In genomic region chr4:8821151-8821950, GRCh38 we compare ENCODE assay signal across 24 cellular contexts. TPM values are rescaled to one million over a fixed set of nuclear protein-coding genes. Genes with fewer than 3 reads are reported as not detected.
DNase-seq lines count a peak whose midpoint lies in the region; ATAC-seq and TF ChIP-seq lines count a peak whose summit lies in the region.
"Had no signal": no experiment of that assay in that cellular context is flagged by ENCODE, and none has a peak within 500 bp of the region (broad histone marks: within the 10 kb centered on the region; RNA-seq: fewer than 3 reads in every experiment).

No MANE protein-coding gene starts in this region.

- H3K9me3 ChIP-seq in left lung (no peaks in the 10 kb centered on the region), spleen (no peaks in the 10 kb centered on the region)

- no peaks in the 10 kb centered on the region for H3K9me3 Mint-ChIP-seq in activated CD8-positive, alpha-beta T cell treated with anti-CD3 and anti-CD28 coated beads, Interleukin-2, amount 10 ng/mL, durations not matched to agents 7 days and 5 days (ENCODE audit: insufficient read depth)
- no peaks in the 10 kb centered on the region for H3K9me3 Mint-ChIP-seq in activated CD8-positive, alpha-beta T cell treated with anti-CD3 and anti-CD28 coated beads for 36 hours
- no peaks in the 10 kb centered on the region for H3K9me3 Mint-ChIP-seq in activated CD8-positive, alpha-beta memory T cell treated with anti-CD3 and anti-CD28 coated beads, Interleukin-2, amount 10 ng/mL, durations not matched to agents 7 days and 5 days (ENCODE audit: low read depth)
- H3K9me3 Mint-ChIP-seq in activated T-helper 1 cell treated with anti-CD3 and anti-CD28 coated beads, Interleukin-12 subunit alpha, Interleukin-12 subunit beta, Interleukin-2, Interleukin-4 antibody, amounts not matched to agents 30 ng/mL and 10 ng/mL and 1 ng/mL, durations not matched to agents 14 hours and 24 hours and 36 hours: no peaks in the 10 kb centered on the region
- H3K9me3 Mint-ChIP-seq: stimulated activated memory B cell treated with anti-CD40 and anti-IgM and Interleukin-4, amounts not matched to agents 10 μg/mL and 1 μg/mL and 100 μg/mL, for 72 hours had no signal

- H3K4me1 Mint-ChIP-seq in activated CD8-positive, alpha-beta T cell treated with anti-CD3 and anti-CD28 coated beads, Interleukin-2, amount 10 ng/mL, durations not matched to agents 7 days and 5 days (ENCODE audit: low read depth): no peaks in the 10 kb centered on the region
- no peaks in the 10 kb centered on the region for H3K4me1 Mint-ChIP-seq in activated CD8-positive, alpha-beta T cell treated with anti-CD3 and anti-CD28 coated beads for 36 hours (ENCODE audit: low read depth)
- H3K4me1 Mint-ChIP-seq in activated CD8-positive, alpha-beta memory T cell treated with anti-CD3 and anti-CD28 coated beads, Interleukin-2, amount 10 ng/mL, durations not matched to agents 7 days and 5 days: no peaks in the 10 kb centered on the region
- H3K4me1 Mint-ChIP-seq in activated T-helper 1 cell treated with anti-CD3 and anti-CD28 coated beads, Interleukin-12 subunit alpha, Interleukin-12 subunit beta, Interleukin-2, Interleukin-4 antibody, amounts not matched to agents 30 ng/mL and 10 ng/mL and 1 ng/mL, durations not matched to agents 14 hours and 24 hours and 36 hours (ENCODE audit: low read depth): no peaks in the 10 kb centered on the region
- H3K4me1 Mint-ChIP-seq: brain; naive thymus-derived CD4-positive, alpha-beta T cell; stimulated activated memory B cell treated with anti-CD40 and anti-IgM and Interleukin-4, amounts not matched to agents 10 μg/mL and 1 μg/mL and 100 μg/mL, for 72 hours had no signal

- peaks cover 6% of the 10 kb centered on the region for H3K27me3 Mint-ChIP-seq in activated CD8-positive, alpha-beta T cell treated with anti-CD3 and anti-CD28 coated beads, Interleukin-2, amount 10 ng/mL, durations not matched to agents 7 days and 5 days (ENCODE audit: low read depth)
- peaks cover 6% of the 10 kb centered on the region for H3K27me3 Mint-ChIP-seq in activated CD8-positive, alpha-beta T cell treated with anti-CD3 and anti-CD28 coated beads for 36 hours
- H3K27me3 Mint-ChIP-seq in activated CD8-positive, alpha-beta memory T cell treated with anti-CD3 and anti-CD28 coated beads, Interleukin-2, amount 10 ng/mL, durations not matched to agents 7 days and 5 days: no peaks in the 10 kb centered on the region
- H3K27me3 Mint-ChIP-seq in activated T-helper 1 cell treated with anti-CD3 and anti-CD28 coated beads, Interleukin-12 subunit alpha, Interleukin-12 subunit beta, Interleukin-2, Interleukin-4 antibody, amounts not matched to agents 30 ng/mL and 10 ng/mL and 1 ng/mL, durations not matched to agents 14 hours and 24 hours and 36 hours (ENCODE audit: insufficient read depth): no peaks in the 10 kb centered on the region

- no peak overlapping the region for H3K27ac Mint-ChIP-seq in activated CD8-positive, alpha-beta T cell treated with anti-CD3 and anti-CD28 coated beads, Interleukin-2, amount 10 ng/mL, durations not matched to agents 7 days and 5 days
- no peak overlapping the region for H3K27ac Mint-ChIP-seq in activated CD8-positive, alpha-beta T cell treated with anti-CD3 and anti-CD28 coated beads for 36 hours
- no peak overlapping the region for H3K27ac Mint-ChIP-seq in activated CD8-positive, alpha-beta memory T cell treated with anti-CD3 and anti-CD28 coated beads, Interleukin-2, amount 10 ng/mL, durations not matched to agents 7 days and 5 days
- H3K27ac Mint-ChIP-seq in activated T-helper 1 cell treated with anti-CD3 and anti-CD28 coated beads, Interleukin-12 subunit alpha, Interleukin-12 subunit beta, Interleukin-2, Interleukin-4 antibody, amounts not matched to agents 30 ng/mL and 10 ng/mL and 1 ng/mL, durations not matched to agents 14 hours and 24 hours and 36 hours: no peak overlapping the region
- H3K27ac Mint-ChIP-seq: brain; naive thymus-derived CD4-positive, alpha-beta T cell; stimulated activated memory B cell treated with anti-CD40 and anti-IgM and Interleukin-4, amounts not matched to agents 10 μg/mL and 1 μg/mL and 100 μg/mL, for 72 hours had no signal

- CTCF ChIA-PET in activated CD8-positive, alpha-beta T cell treated with anti-CD3 and anti-CD28 coated beads, Interleukin-2, amount 10 ng/mL, durations not matched to agents 7 days and 5 days (lab: Charles Lee): no interaction called here
- CTCF ChIA-PET in activated CD8-positive, alpha-beta T cell treated with anti-CD3 and anti-CD28 coated beads for 36 hours (lab: Charles Lee): no interaction called here
- CTCF ChIA-PET in activated CD8-positive, alpha-beta memory T cell treated with anti-CD3 and anti-CD28 coated beads, Interleukin-2, amount 10 ng/mL, durations not matched to agents 7 days and 5 days (lab: Charles Lee): no interaction called here

- H3K27ac ChIP-seq in left lung: no peak overlapping the region
- H3K27ac ChIP-seq in spleen: no peak overlapping the region
- H3K27ac ChIP-seq: KMS-11, parathyroid adenoma had no signal

- no peaks in the 10 kb centered on the region for H3K36me3 ChIP-seq in left lung
- no peaks in the 10 kb centered on the region for H3K36me3 ChIP-seq in spleen

- no peak for TF ChIP-seq POLR2A in spleen (IDR thresholded peaks at IDR 0.05)

- no peaks in the 10 kb centered on the region for H3K36me3 Mint-ChIP-seq in activated CD8-positive, alpha-beta T cell treated with anti-CD3 and anti-CD28 coated beads, Interleukin-2, amount 10 ng/mL, durations not matched to agents 7 days and 5 days (ENCODE audit: low read depth)
- H3K36me3 Mint-ChIP-seq in activated CD8-positive, alpha-beta T cell treated with anti-CD3 and anti-CD28 coated beads for 36 hours (ENCODE audit: low read depth): no peaks in the 10 kb centered on the region
- no peaks in the 10 kb centered on the region for H3K36me3 Mint-ChIP-seq in activated CD8-positive, alpha-beta memory T cell treated with anti-CD3 and anti-CD28 coated beads, Interleukin-2, amount 10 ng/mL, durations not matched to agents 7 days and 5 days
- H3K36me3 Mint-ChIP-seq in activated T-helper 1 cell treated with anti-CD3 and anti-CD28 coated beads, Interleukin-12 subunit alpha, Interleukin-12 subunit beta, Interleukin-2, Interleukin-4 antibody, amounts not matched to agents 30 ng/mL and 10 ng/mL and 1 ng/mL, durations not matched to agents 14 hours and 24 hours and 36 hours (ENCODE audit: low read depth): no peaks in the 10 kb centered on the region
- H3K36me3 Mint-ChIP-seq: brain; naive thymus-derived CD4-positive, alpha-beta T cell; stimulated activated memory B cell treated with anti-CD40 and anti-IgM and Interleukin-4, amounts not matched to agents 10 μg/mL and 1 μg/mL and 100 μg/mL, for 72 hours had no signal

- DNase-seq in activated CD8-positive, alpha-beta T cell treated with anti-CD3 and anti-CD28 coated beads, Interleukin-2, amount 10 ng/mL, durations not matched to agents 7 days and 5 days: peak; percentile 16
- DNase-seq in activated CD8-positive, alpha-beta T cell treated with anti-CD3 and anti-CD28 coated beads for 36 hours: no peak
- peak; percentile 31 for DNase-seq in activated CD8-positive, alpha-beta memory T cell treated with anti-CD3 and anti-CD28 coated beads, Interleukin-2, amount 10 ng/mL, durations not matched to agents 7 days and 5 days
- DNase-seq in left lung (peak; percentile 20 to 52), spleen (peak; percentile 51), midbrain (lab: John Stamatoyannopoulos, UW) (no peak)
- DNase-seq in activated T-helper 1 cell treated with anti-CD3 and anti-CD28 coated beads, Interleukin-12 subunit alpha, Interleukin-12 subunit beta, Interleukin-2, Interleukin-4 antibody, amounts not matched to agents 30 ng/mL and 10 ng/mL and 1 ng/mL, durations not matched to agents 14 hours and 24 hours and 36 hours (ENCODE audit: low spot score): no peak
- DNase-seq: DMS79, mesenchymal stem cell, MV-4-11, NCI-H1694, NCI-H526 treated with DMSO at 0.1 percent for 48 hours, T-helper 9 cell had no signal

- intact Hi-C loops in activated CD8-positive, alpha-beta T cell treated with anti-CD3 and anti-CD28 coated beads for 36 hours (cut with micrococcal nuclease): no loop called here
- intact Hi-C loops in left lung (cut with DNase I): no loop called here
- intact Hi-C loops in spleen (cut with DNase I; ENCODE audit: low total_unique reads): no loop called here
- intact Hi-C loops in activated T-helper 1 cell treated with anti-CD3 and anti-CD28 coated beads, Interleukin-12 subunit alpha, Interleukin-12 subunit beta, Interleukin-2, Interleukin-4 antibody, amounts not matched to agents 30 ng/mL and 10 ng/mL and 1 ng/mL, durations not matched to agents 14 hours and 24 hours and 36 hours (cut with micrococcal nuclease): no loop called here

- ATAC-seq in activated CD8-positive, alpha-beta T cell treated with anti-CD3 and anti-CD28 coated beads, Interleukin-2, amount 10 ng/mL, durations not matched to agents 7 days and 5 days: no peak
- ATAC-seq in activated CD8-positive, alpha-beta T cell treated with anti-CD3 and anti-CD28 coated beads for 36 hours: no peak
- ATAC-seq in activated CD8-positive, alpha-beta memory T cell treated with anti-CD3 and anti-CD28 coated beads, Interleukin-2, amount 10 ng/mL, durations not matched to agents 7 days and 5 days: no peak
- ATAC-seq in left lung: no peak
- no peak for ATAC-seq in HG03439 (IDR thresholded peaks at IDR 0.05; ENCODE audit: unreplicated experiment)
- ATAC-seq: naive thymus-derived CD4-positive, alpha-beta T cell; stimulated activated memory B cell treated with anti-CD40 and anti-IgM and Interleukin-4, amounts not matched to agents 10 μg/mL and 1 μg/mL and 100 μg/mL, for 72 hours had no signal

- no peak overlapping the region for H3K4me3 Mint-ChIP-seq in activated CD8-positive, alpha-beta T cell treated with anti-CD3 and anti-CD28 coated beads, Interleukin-2, amount 10 ng/mL, durations not matched to agents 7 days and 5 days
- no peak overlapping the region for H3K4me3 Mint-ChIP-seq in activated CD8-positive, alpha-beta T cell treated with anti-CD3 and anti-CD28 coated beads for 36 hours
- H3K4me3 Mint-ChIP-seq in activated CD8-positive, alpha-beta memory T cell treated with anti-CD3 and anti-CD28 coated beads, Interleukin-2, amount 10 ng/mL, durations not matched to agents 7 days and 5 days: no peak overlapping the region
- no peak overlapping the region for H3K4me3 Mint-ChIP-seq in activated T-helper 1 cell treated with anti-CD3 and anti-CD28 coated beads, Interleukin-12 subunit alpha, Interleukin-12 subunit beta, Interleukin-2, Interleukin-4 antibody, amounts not matched to agents 30 ng/mL and 10 ng/mL and 1 ng/mL, durations not matched to agents 14 hours and 24 hours and 36 hours
- H3K4me3 Mint-ChIP-seq: brain; naive thymus-derived CD4-positive, alpha-beta T cell; stimulated activated memory B cell treated with anti-CD40 and anti-IgM and Interleukin-4, amounts not matched to agents 10 μg/mL and 1 μg/mL and 100 μg/mL, for 72 hours had no signal

- H3K4me1 ChIP-seq in left lung: no peaks in the 10 kb centered on the region
- no peaks in the 10 kb centered on the region for H3K4me1 ChIP-seq in spleen
- H3K4me1 ChIP-seq: parathyroid adenoma had no signal

- POLR2A ChIA-PET in activated CD8-positive, alpha-beta T cell treated with anti-CD3 and anti-CD28 coated beads, Interleukin-2, amount 10 ng/mL, durations not matched to agents 7 days and 5 days (lab: Charles Lee): no interaction called here
- POLR2A ChIA-PET in activated CD8-positive, alpha-beta T cell treated with anti-CD3 and anti-CD28 coated beads for 36 hours (lab: Charles Lee): no interaction called here

- H3K4me3 ChIP-seq in left lung: no peak overlapping the region
- H3K4me3 ChIP-seq in spleen: no peak overlapping the region

- 78 to 90% (median 84%) methylated on average over 21 of the region's 21 CpGs for WGBS in spleen, 5 donors

- H3K27me3 ChIP-seq in left lung (peaks cover 7 to 53% of the 10 kb centered on the region in 2 donors), spleen (replicated peaks in 1 of 7) (peaks cover 0 to 52% (median 0%) of the 10 kb centered on the region in 7 donors)

- TF ChIP-seq CTCF in activated CD8-positive, alpha-beta T cell treated with anti-CD3 and anti-CD28 coated beads for 36 hours (IDR thresholded peaks at IDR 0.05): no peak
- no peak for TF ChIP-seq CTCF in left lung (IDR thresholded peaks at IDR 0.05)
- no peak for TF ChIP-seq CTCF in spleen (IDR thresholded peaks at IDR 0.05 in 8 of 11, conservative IDR thresholded peaks at IDR 0.05 in 3 of 11)

RNA-seq across cellular contexts. Expression of gene HMX1, which starts 50.3 kb away (rescaled TPM):
- total RNA-seq in activated CD8-positive, alpha-beta T cell treated with anti-CD3 and anti-CD28 coated beads, Interleukin-2, amount 10 ng/mL, durations not matched to agents 7 days and 5 days: not detected
- total RNA-seq in activated CD8-positive, alpha-beta T cell treated with anti-CD3 and anti-CD28 coated beads for 36 hours: not detected
- total RNA-seq in activated CD8-positive, alpha-beta memory T cell treated with anti-CD3 and anti-CD28 coated beads, Interleukin-2, amount 10 ng/mL, durations not matched to agents 7 days and 5 days: not detected
- total RNA-seq in left lung: not detected
- not detected for total RNA-seq in spleen
- not detected for polyA plus RNA-seq in spleen
- total RNA-seq in activated T-helper 1 cell treated with anti-CD3 and anti-CD28 coated beads, Interleukin-12 subunit alpha, Interleukin-12 subunit beta, Interleukin-2, Interleukin-4 antibody, amounts not matched to agents 30 ng/mL and 10 ng/mL and 1 ng/mL, durations not matched to agents 14 hours and 24 hours and 36 hours: not detected in 2 replicates
- total RNA-seq: A172; glomerular endothelial cell; kidney epithelial cell; naive thymus-derived CD4-positive, alpha-beta T cell; RPMI7951 had no signal
- polyA plus RNA-seq: adipose tissue; naive thymus-derived CD4-positive, alpha-beta T cell had no signal

Comparison
In these comparisons a context has a peak if more than half of its experiments do, and no peak if none do; other contexts are left out.
1. DNase-seq: peak in activated CD8-positive, alpha-beta T cell treated with anti-CD3 and anti-CD28 coated beads, Interleukin-2, amount 10 ng/mL, durations not matched to agents 7 days and 5 days (single experiment), activated CD8-positive, alpha-beta memory T cell treated with anti-CD3 and anti-CD28 coated beads, Interleukin-2, amount 10 ng/mL, durations not matched to agents 7 days and 5 days (single experiment), left lung (2 of 2) and spleen (single experiment); none in activated CD8-positive, alpha-beta T cell treated with anti-CD3 and anti-CD28 coated beads for 36 hours (single experiment), activated T-helper 1 cell treated with anti-CD3 and anti-CD28 coated beads, Interleukin-12 subunit alpha, Interleukin-12 subunit beta, Interleukin-2, Interleukin-4 antibody, amounts not matched to agents 30 ng/mL and 10 ng/mL and 1 ng/mL, durations not matched to agents 14 hours and 24 hours and 36 hours (single experiment) and midbrain (single experiment).